Comparison of ENCODE assay signal across 8 cellular contexts in genomic region chr1:212291505-212292134, GRCh38. TPM values are rescaled to one million over a fixed set of nuclear protein-coding genes. Genes with fewer than 3 reads are reported as not detected.
DNase-seq lines count a peak whose midpoint lies in the region; TF ChIP-seq lines count a peak whose summit lies in the region.

No MANE protein-coding gene starts in this region.

- H3K4me1 Mint-ChIP-seq in activated CD4-positive, alpha-beta T cell treated with anti-CD3 and anti-CD28 coated beads, Interleukin-2, amount 10 ng/mL, durations not matched to agents 24 days and 14 days = peaks cover 69% of the 10 kb centered on the region
- peaks cover 60 to 65% of the 10 kb centered on the region in 2 experiments for H3K4me1 Mint-ChIP-seq in H9

- H3K14ac ChIP-seq in H9 (ENCODE audit: insufficient read depth, low read length) = no peak overlapping the region

- no peak overlapping the region for H3K9ac ChIP-seq in H9 (ENCODE audit: extremely low read depth, insufficient read length, low read length)
- H3K9ac ChIP-seq in neural cell (ENCODE audit: low read length) = no peak overlapping the region

- no peak overlapping the region for H3K56ac ChIP-seq in H9 (ENCODE audit: insufficient read length, low read depth, low read length)

- no peak overlapping the region for H3T11ph ChIP-seq in H9 (ENCODE audit: low read length)

- in situ Hi-C loops in SK-MEL-5 (cut with HindIII; ENCODE audit: low pct_unique_long_range_greater_than_20kb, low sequenced_read_pairs) = no loop called here

- peak; percentile 68 for TF ChIP-seq RAD21 in neural cell (conservative IDR thresholded peaks at IDR 0.05)

- peak; percentile 66 for DNase-seq in activated CD4-positive, alpha-beta T cell treated with anti-CD3 and anti-CD28 coated beads, Interleukin-2, amount 10 ng/mL, durations not matched to agents 24 days and 14 days
- no peak for DNase-seq in activated CD4-positive, alpha-beta T cell treated with anti-CD3 and anti-CD28 coated beads for 48 hours
- DNase-seq in H9 (no peak), NB4 (ENCODE audit: low read depth) (peak; percentile 64), SK-MEL-5 (ENCODE audit: low read depth, low spot score) (peak; percentile 84), epithelial cell of esophagus (ENCODE audit: low read depth) (peak; percentile 67), NCI-H226 (no peak)

- H3K27ac ChIP-seq in H9 (ENCODE audit: insufficient read length, low read depth, low read length) = no peak overlapping the region
- H3K27ac ChIP-seq in neural cell (ENCODE audit: low read length) = no peak overlapping the region

- no peaks in the 10 kb centered on the region for H3F3A ChIP-seq in neural cell (ENCODE audit: insufficient read depth, low read length, poor library complexity, severe bottlenecking)

- no peak overlapping the region for H2BK15ac ChIP-seq in H9 (ENCODE audit: low read depth, low read length)

- H3K23me2 ChIP-seq in H9 (ENCODE audit: insufficient read length, low read depth, low read length, poor library complexity, severe bottlenecking) = peaks cover 8% of the 10 kb centered on the region

- H2BK5ac ChIP-seq in H9 (ENCODE audit: insufficient read length, low read length) = no peak overlapping the region

- no peak overlapping the region for H3K18ac ChIP-seq in H9 (ENCODE audit: insufficient read length, low read depth, low read length)

- peak overlapping the region; percentile 76 for H3K27ac Mint-ChIP-seq in activated CD4-positive, alpha-beta T cell treated with anti-CD3 and anti-CD28 coated beads, Interleukin-2, amount 10 ng/mL, durations not matched to agents 24 days and 14 days
- H3K27ac Mint-ChIP-seq in H9 = peak overlapping the region in 2 of 3 experiments; percentile 1 to 73; a peak in 4 of 7 replicates

- peaks cover 20% of the 10 kb centered on the region for H3K36me3 Mint-ChIP-seq in activated CD4-positive, alpha-beta T cell treated with anti-CD3 and anti-CD28 coated beads, Interleukin-2, amount 10 ng/mL, durations not matched to agents 24 days and 14 days (ENCODE audit: low read depth)
- H3K36me3 Mint-ChIP-seq in H9 (ENCODE audit: insufficient read depth in 1 of 3, low read depth in 3 of 3) = no peaks in the 10 kb centered on the region; a peak in 1 of 7 replicates

- no peak overlapping the region for H2BK120ac ChIP-seq in H9 (ENCODE audit: low read depth, low read length, poor library complexity, severe bottlenecking)

- H3K9me3 ChIP-seq in H9 (ENCODE audit: control insufficient read depth, low read depth, low read length) = no peaks in the 10 kb centered on the region
- no peaks in the 10 kb centered on the region for H3K9me3 ChIP-seq in neural cell (ENCODE audit: low read length)

- no peaks in the 10 kb centered on the region; the same call in 1 of the 2 replicates for H3K4me1 ChIP-seq in H9 (ENCODE audit: insufficient read depth, low read length)

- H3K23ac ChIP-seq in H9 (ENCODE audit: insufficient read length, low read depth, low read length) = no peak overlapping the region

- no peak overlapping the region for H2BK20ac ChIP-seq in H9 (ENCODE audit: low read depth, low read length, poor library complexity, severe bottlenecking)

- H4K8ac ChIP-seq in H9 (replicated peaks; ENCODE audit: insufficient read length, low read depth, low read length) = no peak overlapping the region

- no peaks in the 10 kb centered on the region for H3K36me3 ChIP-seq in neural cell (ENCODE audit: insufficient read depth, low read length)

- H3K27me3 Mint-ChIP-seq in activated CD4-positive, alpha-beta T cell treated with anti-CD3 and anti-CD28 coated beads, Interleukin-2, amount 10 ng/mL, durations not matched to agents 24 days and 14 days = no peaks in the 10 kb centered on the region
- H3K27me3 Mint-ChIP-seq in H9 (ENCODE audit: low read depth) = no peaks in the 10 kb centered on the region

- no peaks in the 10 kb centered on the region for H4K20me1 ChIP-seq in H9 (ENCODE audit: control insufficient read depth, insufficient read depth, insufficient read length)
- H4K20me1 ChIP-seq in neural cell (ENCODE audit: insufficient read depth) = no peaks in the 10 kb centered on the region

- no peaks in the 10 kb centered on the region for H3K9me2 ChIP-seq in neural cell (ENCODE audit: insufficient read depth, low read length)

- H4K91ac ChIP-seq in H9 (ENCODE audit: insufficient read length, low read depth, low read length) = no peak overlapping the region

- intact Hi-C loops in activated CD4-positive, alpha-beta T cell treated with anti-CD3 and anti-CD28 coated beads, Interleukin-2, amount 10 ng/mL, durations not matched to agents 24 days and 14 days (cut with micrococcal nuclease) = loop anchor here (1.0 kb wide), 1 partner anchor 221 kb away; no protein-coding TSS in a partner anchor

- peaks cover 7% of the 10 kb centered on the region for H3K79me1 ChIP-seq in H9 (ENCODE audit: insufficient read depth, low read depth, low read length, poor library complexity, severe bottlenecking)

- WGBS in H9 (ENCODE audit: extremely low coverage, insufficient read length, low lambda C conversion rate) = no CpG with 5 or more reads among the region's 6 CpGs

- TF ChIP-seq POLR2A in NB4 (IDR thresholded peaks at IDR 0.05; ENCODE audit: extremely low read depth, insufficient read length) = no peak

- no peak for TF ChIP-seq EP300 in neural cell (conservative IDR thresholded peaks at IDR 0.05; ENCODE audit: poor library complexity, severe bottlenecking)

- no peak overlapping the region for H3K4ac ChIP-seq in H9 (ENCODE audit: low read depth, low read length)

- H3K4me2 ChIP-seq in H9 (ENCODE audit: insufficient read depth, insufficient read length, low read length) = no peak overlapping the region
- no peak overlapping the region for H3K4me2 ChIP-seq in neural cell (ENCODE audit: low read length)

- H3K27me3 ChIP-seq in H9 (ENCODE audit: insufficient read depth, low read length) = no peaks in the 10 kb centered on the region
- no peaks in the 10 kb centered on the region for H3K27me3 ChIP-seq in neural cell (ENCODE audit: insufficient read depth, low read depth, low read length)

- H2AFZ ChIP-seq in H9 (ENCODE audit: low read length) (no peak overlapping the region), neural cell (ENCODE audit: low read depth, low read length) (no peak overlapping the region)

- TF ChIP-seq CTCF in H9 (conservative IDR thresholded peaks at IDR 0.05) = peak; percentile 81
- TF ChIP-seq CTCF in NB4 (IDR thresholded peaks at IDR 0.05; ENCODE audit: low read depth, low read length) = peak; percentile 64
- TF ChIP-seq CTCF in epithelial cell of esophagus (IDR thresholded peaks at IDR 0.05; ENCODE audit: insufficient read depth, low read depth, low read length, missing control alignments) = peak; percentile 67
- peak; percentile 68 for TF ChIP-seq CTCF in neural cell (IDR thresholded peaks at IDR 0.05; ENCODE audit: poor library complexity, severe bottlenecking)

- peaks cover 19% of the 10 kb centered on the region; the same call in 1 of the 2 replicates for H3K79me2 ChIP-seq in H9 (ENCODE audit: insufficient read depth, low read length)
- H3K79me2 ChIP-seq in neural cell (replicated peaks; ENCODE audit: insufficient read depth, low read length) = no peaks in the 10 kb centered on the region

- no peaks in the 10 kb centered on the region for H3K9me3 Mint-ChIP-seq in activated CD4-positive, alpha-beta T cell treated with anti-CD3 and anti-CD28 coated beads, Interleukin-2, amount 10 ng/mL, durations not matched to agents 24 days and 14 days
- no peaks in the 10 kb centered on the region for H3K9me3 Mint-ChIP-seq in H9

- H2BK12ac ChIP-seq in H9 (ENCODE audit: insufficient read length, low read depth, low read length) = no peak overlapping the region

- no peak overlapping the region for H4K5ac ChIP-seq in H9 (ENCODE audit: insufficient read length, low read depth, low read length)

- no peak overlapping the region for H2AK5ac ChIP-seq in H9 (ENCODE audit: insufficient read length, low read length)

- H3K4me3 Mint-ChIP-seq in activated CD4-positive, alpha-beta T cell treated with anti-CD3 and anti-CD28 coated beads, Interleukin-2, amount 10 ng/mL, durations not matched to agents 24 days and 14 days = peak overlapping the region; percentile 39
- no peak overlapping the region; a peak in 1 of 5 replicates for H3K4me3 Mint-ChIP-seq in H9

- no peak overlapping the region for H3K4me3 ChIP-seq in NB4 (ENCODE audit: low read depth, low read length)
- H3K4me3 ChIP-seq in epithelial cell of esophagus (ENCODE audit: low read length) = no peak overlapping the region
- H3K4me3 ChIP-seq in neural cell (ENCODE audit: low read length) = no peak overlapping the region

TF ChIP-seq in neural cell, 6 proteins besides CTCF, POLR2A, EP300 and RAD21 (continues in another document):
- TF ChIP-seq MXI1 (conservative IDR thresholded peaks at IDR 0.05; ENCODE audit: poor library complexity, severe bottlenecking) (no peak), SMC3 (conservative IDR thresholded peaks at IDR 0.05; ENCODE audit: poor library complexity) (peak; percentile 55)

RNA-seq across cellular contexts. Expression of gene PPP2R5A, which starts 6.4 kb away (rescaled TPM):
- total RNA-seq in activated CD4-positive, alpha-beta T cell treated with anti-CD3 and anti-CD28 coated beads, Interleukin-2, amount 10 ng/mL, durations not matched to agents 24 days and 14 days = 43.6 and 44.4 TPM in 2 replicates
- 22.0 and 22.2 TPM in 2 replicates for total RNA-seq in H9 (2021)
- 55.8 and 60.0 TPM in 2 replicates for total RNA-seq in SK-MEL-5 (2014; rRNA removed; shearing (Covaris generic))
- 32.4 and 42.6 TPM in 2 replicates for polyA plus RNA-seq in SK-MEL-5 (2015; cell fraction: cytosol; rRNA removed)
- polyA plus RNA-seq in SK-MEL-5 (2015; cell fraction: nucleus; rRNA removed) = 18.2 and 26.7 TPM in 2 replicates
- polyA plus RNA-seq in neural cell = 4.4 and 5.9 TPM in 2 replicates
- polyA minus RNA-seq in neural cell = 3.5 and 3.7 TPM in 2 replicates

Comparison
In these comparisons a context has a peak if more than half of its experiments do, and no peak if none do; other contexts are left out.
1. DNase-seq: peak in activated CD4-positive, alpha-beta T cell treated with anti-CD3 and anti-CD28 coated beads, Interleukin-2, amount 10 ng/mL, durations not matched to agents 24 days and 14 days (single experiment), NB4 (single experiment), SK-MEL-5 (single experiment) and epithelial cell of esophagus (single experiment); none in activated CD4-positive, alpha-beta T cell treated with anti-CD3 and anti-CD28 coated beads for 48 hours (single experiment), H9 (single experiment) and NCI-H226 (single experiment).
2. Peak in every context shown above with its lines, with median percentiles within 50 percentile points of each other: CTCF ChIP-seq.